ENCODE assay signal across 1 cellular context in genomic region chr11:65571420-65571819, GRCh38.
TF ChIP-seq lines count a peak whose summit lies in the region.

No MANE protein-coding gene starts in this region.

TF ChIP-seq in GM12878, 131 proteins besides CTCF, POLR2A, EP300 and RAD21:
- TF ChIP-seq TARDBP (IDR thresholded peaks at IDR 0.05; ENCODE audit: borderline replicate concordance): no peak
- TF ChIP-seq, protein P1, sequence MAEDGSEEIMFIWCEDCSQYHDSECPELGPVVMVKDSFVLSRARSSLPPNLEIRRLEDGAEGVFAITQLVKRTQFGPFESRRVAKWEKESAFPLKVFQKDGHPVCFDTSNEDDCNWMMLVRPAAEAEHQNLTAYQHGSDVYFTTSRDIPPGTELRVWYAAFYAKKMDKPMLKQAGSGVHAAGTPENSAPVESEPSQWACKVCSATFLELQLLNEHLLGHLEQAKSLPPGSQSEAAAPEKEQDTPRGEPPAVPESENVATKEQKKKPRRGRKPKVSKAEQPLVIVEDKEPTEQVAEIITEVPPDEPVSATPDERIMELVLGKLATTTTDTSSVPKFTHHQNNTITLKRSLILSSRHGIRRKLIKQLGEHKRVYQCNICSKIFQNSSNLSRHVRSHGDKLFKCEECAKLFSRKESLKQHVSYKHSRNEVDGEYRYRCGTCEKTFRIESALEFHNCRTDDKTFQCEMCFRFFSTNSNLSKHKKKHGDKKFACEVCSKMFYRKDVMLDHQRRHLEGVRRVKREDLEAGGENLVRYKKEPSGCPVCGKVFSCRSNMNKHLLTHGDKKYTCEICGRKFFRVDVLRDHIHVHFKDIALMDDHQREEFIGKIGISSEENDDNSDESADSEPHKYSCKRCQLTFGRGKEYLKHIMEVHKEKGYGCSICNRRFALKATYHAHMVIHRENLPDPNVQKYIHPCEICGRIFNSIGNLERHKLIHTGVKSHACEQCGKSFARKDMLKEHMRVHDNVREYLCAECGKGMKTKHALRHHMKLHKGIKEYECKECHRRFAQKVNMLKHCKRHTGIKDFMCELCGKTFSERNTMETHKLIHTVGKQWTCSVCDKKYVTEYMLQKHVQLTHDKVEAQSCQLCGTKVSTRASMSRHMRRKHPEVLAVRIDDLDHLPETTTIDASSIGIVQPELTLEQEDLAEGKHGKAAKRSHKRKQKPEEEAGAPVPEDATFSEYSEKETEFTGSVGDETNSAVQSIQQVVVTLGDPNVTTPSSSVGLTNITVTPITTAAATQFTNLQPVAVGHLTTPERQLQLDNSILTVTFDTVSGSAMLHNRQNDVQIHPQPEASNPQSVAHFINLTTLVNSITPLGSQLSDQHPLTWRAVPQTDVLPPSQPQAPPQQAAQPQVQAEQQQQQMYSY (CRISPR knock-in tag; IDR thresholded peaks at IDR 0.05): no peak
- TF ChIP-seq NR2C1 (IDR thresholded peaks at IDR 0.05): no peak
